13 cellular contexts compared by ENCODE assay signal in genomic region chr20:24497851-24498250, GRCh38. TPM values are rescaled to one million over a fixed set of nuclear protein-coding genes. Genes with fewer than 3 reads are reported as not detected.
DNase-seq lines count a peak whose midpoint lies in the region; ATAC-seq and TF ChIP-seq lines count a peak whose summit lies in the region.
"Had no signal": no experiment of that assay in that cellular context is flagged by ENCODE, and none has a peak within 500 bp of the region (broad histone marks: within the 10 kb centered on the region; RNA-seq: fewer than 3 reads in every experiment).

No MANE protein-coding gene starts in this region.

- TF ChIP-seq CTCF in GM12865 (IDR thresholded peaks at IDR 0.05; ENCODE audit: insufficient read depth, low read depth, low read length, missing control alignments) (no peak), spleen (IDR thresholded peaks at IDR 0.05 in 8 of 11, conservative IDR thresholded peaks at IDR 0.05 in 3 of 11) (no peak)

- intact Hi-C loops in spleen (cut with DNase I; ENCODE audit: low total_unique reads), result no loop called here

- TF ChIP-seq POLR2A in spleen (IDR thresholded peaks at IDR 0.05), result no peak

- no peak overlapping the region for H3K4me3 ChIP-seq in GM12865 (ENCODE audit: low read depth, low read length)
- H3K4me3 ChIP-seq in HAP-1, result no peak overlapping the region
- no peak overlapping the region for H3K4me3 ChIP-seq in spleen
- H3K4me3 ChIP-seq: heart right ventricle, transverse colon had no signal

- WGBS in spleen, 5 donors, result 75 to 98% (median 78%) methylated on average over 2 of the region's 2 CpGs

- ATAC-seq in HG03025 (IDR thresholded peaks at IDR 0.05; ENCODE audit: low FRiP score, unreplicated experiment), result no peak
- ATAC-seq: heart right ventricle had no signal

- H3K9me3 ChIP-seq in HAP-1 (no peaks in the 10 kb centered on the region), spleen (no peaks in the 10 kb centered on the region)
- H3K9me3 ChIP-seq: heart right ventricle, transverse colon had no signal

- H3K27ac ChIP-seq in spleen, result no peak overlapping the region
- H3K27ac ChIP-seq: heart right ventricle, transverse colon had no signal

- peak; percentile 10 for DNase-seq in GM12865 (ENCODE audit: low read depth)
- peak; percentile 92 for DNase-seq in NCI-H1105 treated with DMSO at 0.1 percent for 48 hours (lab: John Stamatoyannopoulos, UW)
- peak; percentile 86 for DNase-seq in astrocyte of the hippocampus (ENCODE audit: low read depth, low spot score)
- peak; percentile 56 for DNase-seq in non-pigmented ciliary epithelial cell (ENCODE audit: low read depth)
- no peak for DNase-seq in HAP-1 (ENCODE audit: low spot score in 2 of 2)
- no peak for DNase-seq in spleen
- DNase-seq in Kasumi-1 (lab: John Stamatoyannopoulos, UW), result no peak
- DNase-seq: activated CD4-positive, alpha-beta memory T cell treated with anti-CD3 and anti-CD28 coated beads, Interleukin-2, amount 10 ng/mL, durations not matched to agents 7 days and 5 days; activated naive CD4-positive, alpha-beta T cell treated with anti-CD3 and anti-CD28 coated beads, Interleukin-2, amount 10 ng/mL, durations not matched to agents 7 days and 5 days; heart right ventricle; transverse colon had no signal

- H3K36me3 ChIP-seq in HAP-1 (replicated peaks), result no peaks in the 10 kb centered on the region
- H3K36me3 ChIP-seq in spleen, result no peaks in the 10 kb centered on the region
- H3K36me3 ChIP-seq: heart right ventricle, transverse colon had no signal

- H3K27me3 ChIP-seq in HAP-1 (ENCODE audit: low read depth) (no peaks in the 10 kb centered on the region), spleen (replicated peaks in 1 of 7) (no peaks in the 10 kb centered on the region)
- H3K27me3 ChIP-seq: heart right ventricle, transverse colon had no signal

- H3K4me1 ChIP-seq in HAP-1, result no peaks in the 10 kb centered on the region
- no peaks in the 10 kb centered on the region for H3K4me1 ChIP-seq in spleen
- H3K4me1 ChIP-seq: transverse colon had no signal

- in situ Hi-C loops in HAP-1 (cut with MboI; ENCODE audit: low sequenced_read_pairs), result no loop called here

RNA-seq across cellular contexts. Expression of gene SYNDIG1, which starts 28.4 kb away (rescaled TPM):
- total RNA-seq in spleen, result 1 to 10 TPM in 5 of 7 donors, under 1 TPM in 2; 0.70 to 3.5 (median 1.4) TPM
- 1 to 10 TPM; 1.2 to 1.4 (median 1.2) TPM for polyA plus RNA-seq in spleen
- total RNA-seq: activated CD4-positive, alpha-beta memory T cell treated with anti-CD3 and anti-CD28 coated beads, Interleukin-2, amount 10 ng/mL, durations not matched to agents 7 days and 5 days; T-helper 1 cell treated with Interleukin-12 subunit alpha and Interleukin-12 subunit beta and Interleukin-4 antibody, amounts not matched to agents 30 ng/mL and 1 ng/mL, for 36 hours had no signal

Comparison
In these comparisons a context has a peak if more than half of its experiments do, and no peak if none do; other contexts are left out.
1. DNase-seq: peak in GM12865 (single experiment), NCI-H1105 treated with DMSO at 0.1 percent for 48 hours (single experiment), astrocyte of the hippocampus (single experiment) and non-pigmented ciliary epithelial cell (single experiment); none in HAP-1 (0 of 2), spleen (single experiment) and Kasumi-1 (0 of 2).